In the genomic region with DNA sequence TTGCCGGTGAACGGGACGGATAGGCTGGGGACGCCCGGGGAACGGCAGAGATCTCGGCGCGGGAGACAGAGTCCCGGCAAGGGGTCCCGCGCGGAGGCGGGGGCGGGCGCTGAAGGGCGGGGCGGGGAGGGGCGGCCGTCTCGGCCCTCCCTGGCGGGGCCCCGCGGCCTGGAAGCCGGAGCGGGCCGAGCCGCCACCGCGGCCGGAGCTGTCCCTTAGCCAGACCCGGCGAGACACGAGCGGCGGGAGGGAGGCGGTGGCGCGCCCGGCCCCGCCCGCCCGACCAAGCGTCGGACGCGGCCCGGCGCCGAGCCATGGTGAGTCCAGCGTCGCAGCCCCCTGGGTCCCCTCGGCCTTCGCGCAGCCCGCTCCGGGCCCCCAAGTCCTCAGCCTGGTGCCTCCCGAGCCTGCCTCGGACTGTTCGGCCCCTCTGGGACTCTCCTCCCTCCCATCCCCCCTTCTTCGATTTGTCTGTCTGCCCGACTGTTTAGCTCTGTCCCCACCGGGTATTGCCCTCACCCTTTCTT, we compare ENCODE assay signal across 8 cellular contexts. TPM values are rescaled to one million over a fixed set of nuclear protein-coding genes. Genes with fewer than 3 reads are reported as not detected.
DNase-seq lines count a peak whose midpoint lies in the region; ATAC-seq, FAIRE-seq and TF ChIP-seq lines count a peak whose summit lies in the region.

TSS of gene ARHGEF40 (plus strand) at position 222 of the 527 bp plus-strand sequence. CDS start at position 315, 93 bp downstream.

- H3K4me1 Mint-ChIP-seq in dendritic cell treated with granulocyte-macrophage colony-stimulating factor and Interleukin-4, amounts not matched to agents 40 ng/mL and 50 ng/mL, for 4 days (ENCODE audit: low read depth): peaks cover 54% of the 10 kb centered on the region

- peak; percentile 19 for ATAC-seq in GM19438 (IDR thresholded peaks at IDR 0.05; ENCODE audit: low read depth, unreplicated experiment)
- ATAC-seq in RWPE2 (ENCODE audit: low read depth): peak; percentile 27
- ATAC-seq in left colon: peak; percentile 45

- intact Hi-C loops in dendritic cell treated with granulocyte-macrophage colony-stimulating factor and Interleukin-4, amounts not matched to agents 40 ng/mL and 50 ng/mL, for 4 days (cut with micrococcal nuclease): no loop called here
- intact Hi-C loops in left colon (cut with DNase I, micrococcal nuclease): no loop called here

- no peak for TF ChIP-seq POLR2A in GM12891 (IDR thresholded peaks at IDR 0.05; ENCODE audit: low read depth, low read length)

- peaks cover 63% of the 10 kb centered on the region for H3K36me3 Mint-ChIP-seq in dendritic cell treated with granulocyte-macrophage colony-stimulating factor and Interleukin-4, amounts not matched to agents 40 ng/mL and 50 ng/mL, for 4 days (ENCODE audit: low read depth)

- H3K27ac Mint-ChIP-seq in dendritic cell treated with granulocyte-macrophage colony-stimulating factor and Interleukin-4, amounts not matched to agents 40 ng/mL and 50 ng/mL, for 4 days: peak within 1 kb of the TSS; percentile 93

- peak within 1 kb of the TSS; percentile 60 for H3K27ac ChIP-seq in RWPE2 (ENCODE audit: poor library complexity, severe bottlenecking)

- peaks cover 12% of the 10 kb centered on the region for H3K27me3 ChIP-seq in RWPE2 (ENCODE audit: insufficient read depth, poor library complexity, severe bottlenecking)

- peaks cover 23% of the 10 kb centered on the region for H3K27me3 Mint-ChIP-seq in dendritic cell treated with granulocyte-macrophage colony-stimulating factor and Interleukin-4, amounts not matched to agents 40 ng/mL and 50 ng/mL, for 4 days

- peak within 1 kb of the TSS; percentile 93 for H3K4me3 Mint-ChIP-seq in dendritic cell treated with granulocyte-macrophage colony-stimulating factor and Interleukin-4, amounts not matched to agents 40 ng/mL and 50 ng/mL, for 4 days

- H3K9me3 ChIP-seq in RWPE2 (ENCODE audit: severe bottlenecking): no peaks in the 10 kb centered on the region

- H3K4me1 ChIP-seq in RWPE2 (ENCODE audit: insufficient read depth, poor library complexity, severe bottlenecking): peaks cover 6% of the 10 kb centered on the region

- H3K4me3 ChIP-seq in RWPE2 (ENCODE audit: severe bottlenecking): peak within 1 kb of the TSS; percentile 64

- FAIRE-seq in GM12891 (lab: Jason Lieb, UNC) (no peak), D721Med (lab: Jason Lieb, UNC) (no peak)

- H3K36me3 ChIP-seq in RWPE2 (ENCODE audit: low read depth): peaks cover 5% of the 10 kb centered on the region

- no peaks in the 10 kb centered on the region for H3K9me3 Mint-ChIP-seq in dendritic cell treated with granulocyte-macrophage colony-stimulating factor and Interleukin-4, amounts not matched to agents 40 ng/mL and 50 ng/mL, for 4 days

- TF ChIP-seq CTCF in RWPE2 (IDR thresholded peaks at IDR 0.05; ENCODE audit: poor library complexity, severe bottlenecking): no peak
- no peak for TF ChIP-seq CTCF in D721Med (IDR thresholded peaks at IDR 0.05; ENCODE audit: insufficient read depth, missing control alignments)

- DNase-seq in AG08396 (ENCODE audit: low spot score) (peak; percentile 85), RWPE2 (ENCODE audit: low spot score) (no peak), left colon (peak in 1 of 2 donors; percentile 69), GM12891 (ENCODE audit: insufficient read length, low spot score) (no peak), D721Med (ENCODE audit: insufficient read length, low spot score) (no peak)
- peak; percentile 8 to 34 for DNase-seq in stimulated activated CD4-positive, alpha-beta T cell treated with anti-CD3 and anti-CD28 coated beads, Interleukin-4, amount 100 ng/mL, for 4 hours

TF ChIP-seq in GM12891, 5 proteins besides CTCF, POLR2A, EP300 and RAD21:
- TF ChIP-seq TAF1 (IDR thresholded peaks at IDR 0.05; ENCODE audit: low read depth, low read length) (no peak), POLR2AphosphoS5 (IDR thresholded peaks at IDR 0.05; ENCODE audit: low read depth, low read length) (no peak), SPI1 (IDR thresholded peaks at IDR 0.05; ENCODE audit: low read depth, low read length) (no peak), POU2F2 (IDR thresholded peaks at IDR 0.05; ENCODE audit: low read depth, low read length) (no peak), PAX5 (IDR thresholded peaks at IDR 0.05; ENCODE audit: insufficient read depth, low read length, severe bottlenecking) (no peak)

RNA-seq across cellular contexts. Expression of gene ARHGEF40, which starts in this region (rescaled TPM):
- 10 to 100 TPM; 37.2 to 40.8 TPM for total RNA-seq in left colon
- polyA plus RNA-seq in GM12891 (2012; ENCODE audit: low read depth, missing spikeins): 0.05 TPM

Comparison
In these comparisons a context has a peak if more than half of its experiments do, and no peak if none do; other contexts are left out.
1. DNase-seq: peak in AG08396 (single experiment) and stimulated activated CD4-positive, alpha-beta T cell treated with anti-CD3 and anti-CD28 coated beads, Interleukin-4, amount 100 ng/mL, for 4 hours (2 of 2); none in RWPE2 (single experiment), GM12891 (single experiment) and D721Med (single experiment).
2. Peak in every context shown above with its lines, with median percentiles within 50 percentile points of each other: ATAC-seq.